ENCODE assay signal across 15 cellular contexts in genomic region chr6:42788671-42789070, GRCh38. TPM values are rescaled to one million over a fixed set of nuclear protein-coding genes. Genes with fewer than 3 reads are reported as not detected.
A peak's percentile ranks its signal among the peaks of the same experiment; 100 is the strongest.
DNase-seq lines count a peak whose midpoint lies in the region; ATAC-seq and TF ChIP-seq lines count a peak whose summit lies in the region.
"Had no signal": no experiment of that assay in that cellular context is flagged by ENCODE, and none has a peak within 500 bp of the region (broad histone marks: within the 10 kb centered on the region; RNA-seq: fewer than 3 reads in every experiment).

No MANE protein-coding gene starts in this region.

- H3K9me3 ChIP-seq in Loucy (ENCODE audit: insufficient read depth, low read depth, low read length) (no peaks in the 10 kb centered on the region), aorta (ENCODE audit: control insufficient read depth, low read length) (no peaks in the 10 kb centered on the region)
- H3K9me3 ChIP-seq: colonic mucosa, esophagus squamous epithelium, thoracic aorta had no signal

- 57 to 89% methylated on average over 4 of the region's 4 CpGs for WGBS in aorta, 2 donors

- no peaks in the 10 kb centered on the region for H3K27me3 Mint-ChIP-seq in activated T-cell treated with anti-CD3 and anti-CD28 coated beads, Interleukin-2, amount 50 U/mL, for 24 hours
- H3K27me3 Mint-ChIP-seq: activated naive CD4-positive, alpha-beta T cell treated with anti-CD3 and anti-CD28 coated beads, Interleukin-2, amount 10 ng/mL, durations not matched to agents 7 days and 5 days had no signal

- H3K27ac Mint-ChIP-seq in activated T-cell treated with anti-CD3 and anti-CD28 coated beads, Interleukin-2, amount 50 U/mL, for 24 hours, result peak overlapping the region; percentile 74
- H3K27ac Mint-ChIP-seq in stimulated activated effector memory CD8-positive, alpha-beta T cell treated with anti-CD3 and anti-CD28 coated beads, Interleukin-12 subunit alpha, Interleukin-12 subunit beta, amount 100 ng/mL, for 72 hours, result peak overlapping the region; percentile 38
- H3K27ac Mint-ChIP-seq: activated naive CD4-positive, alpha-beta T cell treated with anti-CD3 and anti-CD28 coated beads, Interleukin-2, amount 10 ng/mL, durations not matched to agents 7 days and 5 days had no signal

- TF ChIP-seq CTCF in Loucy (conservative IDR thresholded peaks at IDR 0.05; ENCODE audit: low read length), result no peak

- no peak overlapping the region for H3K27ac ChIP-seq in aorta (ENCODE audit: low read depth in 1 of 2, low read length in 2 of 2)
- H3K27ac ChIP-seq: colonic mucosa had no signal

- H3K9me2 ChIP-seq in Loucy (replicated peaks; ENCODE audit: low read depth, low read length), result no peaks in the 10 kb centered on the region

- peaks cover 32% of the 10 kb centered on the region for H3K4me1 Mint-ChIP-seq in activated T-cell treated with anti-CD3 and anti-CD28 coated beads, Interleukin-2, amount 50 U/mL, for 24 hours (ENCODE audit: low read depth)
- H3K4me1 Mint-ChIP-seq in stimulated activated effector memory CD8-positive, alpha-beta T cell treated with anti-CD3 and anti-CD28 coated beads, Interleukin-12 subunit alpha, Interleukin-12 subunit beta, amount 100 ng/mL, for 72 hours, result peaks cover 26% of the 10 kb centered on the region

- H3K36me3 ChIP-seq in Loucy (ENCODE audit: insufficient read depth, low read length) (no peaks in the 10 kb centered on the region), aorta (ENCODE audit: control insufficient read depth in 1 of 2, insufficient read depth in 2 of 2, low read length in 1 of 2) (no peaks in the 10 kb centered on the region)
- H3K36me3 ChIP-seq: colonic mucosa, thoracic aorta had no signal

- no peak for ATAC-seq in stimulated activated effector memory CD8-positive, alpha-beta T cell treated with anti-CD3 and anti-CD28 coated beads, Interleukin-12 subunit alpha, Interleukin-12 subunit beta, amount 100 ng/mL, for 72 hours
- ATAC-seq in aorta (ENCODE audit: low FRiP score), result no peak

- peaks cover 23% of the 10 kb centered on the region for H4K20me1 ChIP-seq in Loucy (ENCODE audit: insufficient read depth, low read length, poor library complexity, severe bottlenecking)

- no peak for DNase-seq in activated T-cell treated with anti-CD3 and anti-CD28 coated beads, Interleukin-2, amount 50 U/mL, for 24 hours
- no peak for DNase-seq in activated T-cell treated with anti-CD3 and anti-CD28 coated beads, Interleukin-2, amount 50 U/mL, for 48 hours
- DNase-seq in erythroblast (lab: John Stamatoyannopoulos, UW), result no peak
- DNase-seq in stimulated activated effector memory CD8-positive, alpha-beta T cell treated with anti-CD3 and anti-CD28 coated beads, Interleukin-12 subunit alpha, Interleukin-12 subunit beta, amount 100 ng/mL, for 72 hours (ENCODE audit: low spot score in 2 of 2), result no peak
- no peak for DNase-seq in aorta
- no peak for DNase-seq in CD1c-positive myeloid dendritic cell (ENCODE audit: extremely low spot score)
- DNase-seq in SHP77 (lab: John Stamatoyannopoulos, UW), result no peak
- DNase-seq: activated CD4-positive, alpha-beta T cell treated with anti-CD3 and anti-CD28 coated beads, Interleukin-2, amount 50 U/mL, for 4 hours; activated naive CD4-positive, alpha-beta T cell treated with anti-CD3 and anti-CD28 coated beads, Interleukin-2, amount 10 ng/mL, durations not matched to agents 7 days and 5 days; colonic mucosa; esophagus squamous epithelium; NCI-H510A; T1000 had no signal

- H3K4me3 ChIP-seq in Loucy (ENCODE audit: low read length, poor library complexity, severe bottlenecking) (no peak overlapping the region), aorta (ENCODE audit: low read length in 2 of 2) (no peak overlapping the region)
- H3K4me3 ChIP-seq: colonic mucosa, esophagus squamous epithelium, thoracic aorta had no signal

- peaks cover 80% of the 10 kb centered on the region for H3K79me2 ChIP-seq in Loucy (ENCODE audit: insufficient read depth, low read length)

- H3K4me2 ChIP-seq in Loucy (ENCODE audit: low read depth, low read length, poor library complexity, severe bottlenecking), result peak overlapping the region; percentile 21

- no peak overlapping the region for H2AFZ ChIP-seq in Loucy (ENCODE audit: low read length)

- H3K4me3 Mint-ChIP-seq in activated T-cell treated with anti-CD3 and anti-CD28 coated beads, Interleukin-2, amount 50 U/mL, for 24 hours, result no peak overlapping the region
- H3K4me3 Mint-ChIP-seq in stimulated activated effector memory CD8-positive, alpha-beta T cell treated with anti-CD3 and anti-CD28 coated beads, Interleukin-12 subunit alpha, Interleukin-12 subunit beta, amount 100 ng/mL, for 72 hours, result peak overlapping the region; percentile 20
- H3K4me3 Mint-ChIP-seq: activated naive CD4-positive, alpha-beta T cell treated with anti-CD3 and anti-CD28 coated beads, Interleukin-2, amount 10 ng/mL, durations not matched to agents 7 days and 5 days had no signal

- H3K36me3 Mint-ChIP-seq in activated T-cell treated with anti-CD3 and anti-CD28 coated beads, Interleukin-2, amount 50 U/mL, for 24 hours (ENCODE audit: low read depth), result peaks cover 32% of the 10 kb centered on the region
- peaks cover 31% of the 10 kb centered on the region for H3K36me3 Mint-ChIP-seq in stimulated activated effector memory CD8-positive, alpha-beta T cell treated with anti-CD3 and anti-CD28 coated beads, Interleukin-12 subunit alpha, Interleukin-12 subunit beta, amount 100 ng/mL, for 72 hours

- no peak overlapping the region for H3K9ac ChIP-seq in Loucy (ENCODE audit: low read depth, low read length, poor library complexity, severe bottlenecking)

- H3K4me1 ChIP-seq in Loucy (ENCODE audit: insufficient read depth, low read length, poor library complexity, severe bottlenecking) (peaks cover 50% of the 10 kb centered on the region), aorta (ENCODE audit: control insufficient read depth in 1 of 2, insufficient read depth in 2 of 2, low read length in 2 of 2) (peaks cover 4 to 7% of the 10 kb centered on the region in 2 donors)

- peaks cover 2% of the 10 kb centered on the region for H3K9me3 Mint-ChIP-seq in activated T-cell treated with anti-CD3 and anti-CD28 coated beads, Interleukin-2, amount 50 U/mL, for 24 hours
- H3K9me3 Mint-ChIP-seq in stimulated activated effector memory CD8-positive, alpha-beta T cell treated with anti-CD3 and anti-CD28 coated beads, Interleukin-12 subunit alpha, Interleukin-12 subunit beta, amount 100 ng/mL, for 72 hours, result no peaks in the 10 kb centered on the region
- H3K9me3 Mint-ChIP-seq: activated naive CD4-positive, alpha-beta T cell treated with anti-CD3 and anti-CD28 coated beads, Interleukin-2, amount 10 ng/mL, durations not matched to agents 7 days and 5 days had no signal

- no peaks in the 10 kb centered on the region for H3F3A ChIP-seq in Loucy (ENCODE audit: low read depth)

- intact Hi-C loops in aorta (cut with DNase I), result loop anchor here in 1 of 2 donors (5.0 kb wide), 1 partner anchor 34 kb away; no protein-coding TSS in a partner anchor

- H3K27me3 ChIP-seq in Loucy (ENCODE audit: insufficient read depth, low read length, poor library complexity, severe bottlenecking) (peaks cover 5% of the 10 kb centered on the region), aorta (ENCODE audit: control insufficient read depth in 1 of 2, insufficient read depth in 2 of 2, low read length in 1 of 2) (no peaks in the 10 kb centered on the region)
- H3K27me3 ChIP-seq: colonic mucosa, esophagus squamous epithelium had no signal

- TF ChIP-seq POLR2A in erythroblast (IDR thresholded peaks at IDR 0.05; ENCODE audit: low read length), result peak; percentile 18

RNA-seq across cellular contexts. Expression of gene BICRAL, which starts 6.8 kb away (rescaled TPM):
- 10 to 100 TPM; 17.2 to 21.1 TPM for total RNA-seq in aorta
- polyA plus RNA-seq in aorta, result 1 to 10 TPM; 4.8 to 5.8 TPM

RNA-seq across cellular contexts. Expression of gene TBCC, which starts 42.8 kb away (rescaled TPM):
- 10 to 100 TPM; 16.1 to 16.8 TPM for total RNA-seq in aorta
- polyA plus RNA-seq in aorta, result 10 to 100 TPM; 14.4 to 33.1 TPM
